Comparison of ENCODE assay signal across 3 cellular contexts in genomic region chr3:120291552-120291951, GRCh38. TPM values are rescaled to one million over a fixed set of nuclear protein-coding genes. Genes with fewer than 3 reads are reported as not detected.
"Had no signal": no experiment of that assay in that cellular context is flagged by ENCODE, and none has a peak within 500 bp of the region (broad histone marks: within the 10 kb centered on the region; RNA-seq: fewer than 3 reads in every experiment).

No MANE protein-coding gene starts in this region.

RNA-seq across cellular contexts. Expression of gene GPR156, which starts 6.5 kb away (rescaled TPM):
- total RNA-seq: activated CD4-positive, alpha-beta memory T cell treated with anti-CD3 and anti-CD28 coated beads for 36 hours; activated naive CD4-positive, alpha-beta T cell treated with anti-CD3 and anti-CD28 coated beads for 36 hours; activated naive CD4-positive, alpha-beta T cell treated with anti-CD3 and anti-CD28 coated beads, Interleukin-2, amount 50 U/mL, for 72 hours had no signal
